8 cellular contexts compared by ENCODE assay signal in the genomic region with DNA sequence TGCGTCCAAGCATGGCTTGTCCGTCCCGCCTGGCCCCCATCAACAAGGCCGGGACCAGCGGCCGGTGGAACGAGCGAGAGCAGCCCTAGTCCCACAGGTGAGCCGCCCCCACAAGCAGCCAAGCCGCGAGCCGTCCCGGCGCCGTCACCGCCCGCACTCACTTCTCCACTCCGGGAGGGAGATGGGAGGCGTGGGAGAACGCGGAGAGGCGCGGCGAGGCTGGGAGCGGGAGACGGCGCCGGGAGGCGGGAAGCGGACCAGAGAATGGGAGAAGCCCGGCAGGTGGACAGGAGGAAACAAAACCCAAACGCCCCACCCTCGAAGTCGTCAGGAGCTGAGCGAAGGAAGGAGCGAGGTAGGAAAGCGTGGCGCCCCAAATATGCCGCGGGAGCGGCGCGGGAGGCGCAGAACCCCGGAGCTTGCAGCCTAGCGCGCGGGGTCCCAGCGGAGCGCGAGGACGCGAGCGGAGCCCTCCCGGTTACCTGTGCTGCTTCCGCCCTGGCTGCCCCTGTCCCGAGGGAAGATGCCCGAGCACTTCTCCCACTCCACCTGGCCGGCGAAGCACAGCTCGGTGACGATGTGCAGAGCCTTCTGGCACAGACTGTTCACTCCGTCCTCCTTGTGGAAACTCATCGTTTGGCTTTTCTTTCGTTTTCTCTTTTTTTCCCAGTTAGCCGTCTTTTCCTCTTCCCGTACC. TPM values are rescaled to one million over a fixed set of nuclear protein-coding genes. Genes with fewer than 3 reads are reported as not detected.
DNase-seq lines count a peak whose midpoint lies in the region; ATAC-seq and TF ChIP-seq lines count a peak whose summit lies in the region.

No MANE protein-coding gene starts in this region.

- H3K4me3 ChIP-seq in GM08714 (ENCODE audit: low read length) (peak overlapping the region; percentile 55; the same call in 1 of the 2 replicates), fibroblast of pulmonary artery (replicated peaks; ENCODE audit: low read depth, low read length) (peak overlapping the region; percentile 61), HAP-1 (no peak overlapping the region)

- POLR2A ChIA-PET in RWPE1 (lab: Yijun Ruan, JAX; ENCODE audit: low non-redundant PET) = no interaction called here

- no peaks in the 10 kb centered on the region for H3K9me3 ChIP-seq in HAP-1

- H3K27me3 ChIP-seq in HAP-1 (ENCODE audit: low read depth) = no peaks in the 10 kb centered on the region

- no peaks in the 10 kb centered on the region for H3K4me1 ChIP-seq in HAP-1

- peak; percentile 32 for ATAC-seq in omental fat pad (ENCODE audit: low FRiP score)

- CTCF ChIA-PET in RWPE1 (lab: Yijun Ruan, JAX) = no interaction called here

- in situ Hi-C loops in HAP-1 (cut with MboI; ENCODE audit: low sequenced_read_pairs) = no loop called here

- TF ChIP-seq CTCF in RWPE1 (conservative IDR thresholded peaks at IDR 0.05; ENCODE audit: low read depth) (no peak), fibroblast of pulmonary artery (IDR thresholded peaks at IDR 0.05; ENCODE audit: low read length, missing control alignments) (no peak), omental fat pad (IDR thresholded peaks at IDR 0.05) (no peak)

- H3K36me3 ChIP-seq in HAP-1 (replicated peaks) = no peaks in the 10 kb centered on the region

- H3K27ac ChIP-seq in RWPE1 = no peak overlapping the region

- DNase-seq in RWPE1 (ENCODE audit: low spot score) (peak; percentile 14), fibroblast of pulmonary artery (ENCODE audit: low read depth) (no peak), omental fat pad (ENCODE audit: low spot score) (no peak), HT-29 (ENCODE audit: low spot score) (no peak), HAP-1 (ENCODE audit: low spot score in 2 of 2) (no peak), SW 1271 (lab: John Stamatoyannopoulos, UW) (no peak)
- no peak for DNase-seq in stimulated activated CD4-positive, alpha-beta T cell treated with anti-CD3 and anti-CD28 coated beads, Interleukin-4, amount 100 ng/mL, for 4 hours

RNA-seq across cellular contexts. Expression of a gene that starts 0.6 kb away (rescaled TPM):
- total RNA-seq in omental fat pad = not detected
- not detected in 2 replicates for total RNA-seq in HT-29 (2014; rRNA removed; shearing (Covaris generic))
